In genomic region chr16:67833418-67834241, GRCh38 we compare ENCODE assay signal across 8 cellular contexts. TPM values are rescaled to one million over a fixed set of nuclear protein-coding genes. Genes with fewer than 3 reads are reported as not detected.
DNase-seq lines count a peak whose midpoint lies in the region; ATAC-seq and TF ChIP-seq lines count a peak whose summit lies in the region.

No MANE protein-coding gene starts in this region.

- H3K27me3 ChIP-seq in osteoblast (ENCODE audit: insufficient read depth, low read length): no peaks in the 10 kb centered on the region
- no peaks in the 10 kb centered on the region for H3K27me3 ChIP-seq in thoracic aorta (replicated peaks; ENCODE audit: insufficient read depth)

- peak; percentile 86 for DNase-seq in HFFc6
- DNase-seq in NAMALWA (ENCODE audit: low spot score): peak; percentile 96
- DNase-seq in SK-N-DZ (ENCODE audit: low spot score): peak; percentile 92
- DNase-seq in activated naive CD4-positive, alpha-beta T cell treated with anti-CD3 and anti-CD28 coated beads, Interleukin-2, amount 50 U/mL, for 16 hours: peak; percentile 92
- peak; percentile 85 for DNase-seq in glomerular visceral epithelial cell (ENCODE audit: extremely low spot score)
- peak; percentile 99 for DNase-seq in osteoblast (ENCODE audit: insufficient read length, low spot score, missing footprints)
- peak; percentile 80 for DNase-seq in thoracic aorta (ENCODE audit: low spot score)

- H3K9me3 ChIP-seq in osteoblast (ENCODE audit: low read depth, low read length) (no peaks in the 10 kb centered on the region), thoracic aorta (no peaks in the 10 kb centered on the region)

- peaks cover 26% of the 10 kb centered on the region for H3K79me2 ChIP-seq in osteoblast (ENCODE audit: insufficient read depth, low read length)

- peaks cover 15% of the 10 kb centered on the region for H3K4me1 Mint-ChIP-seq in HFFc6 (ENCODE audit: low read depth)

- TF ChIP-seq CTCF in HFFc6 (IDR thresholded peaks at IDR 0.05) (no peak), osteoblast (IDR thresholded peaks at IDR 0.05; ENCODE audit: extremely low read depth, low read depth, low read length) (no peak), thoracic aorta (IDR thresholded peaks at IDR 0.05) (no peak)

- H3K27me3 Mint-ChIP-seq in HFFc6 (ENCODE audit: insufficient read depth): peaks cover 3% of the 10 kb centered on the region; the same call in 1 of the 2 replicates

- H3K4me1 ChIP-seq in osteoblast (ENCODE audit: insufficient read depth, low read length) (peaks cover 12% of the 10 kb centered on the region), thoracic aorta (ENCODE audit: control insufficient read depth in 1 of 2, low read depth in 2 of 2) (peaks cover 8 to 13% of the 10 kb centered on the region in 2 donors)

- H4K20me1 ChIP-seq in osteoblast (ENCODE audit: insufficient read depth, low read length): no peaks in the 10 kb centered on the region

- peak overlapping the region; percentile 76 for H3K27ac ChIP-seq in osteoblast (ENCODE audit: low read depth, low read length)
- H3K27ac ChIP-seq in thoracic aorta: peak overlapping the region; percentile 52 to 56

- peaks cover 11% of the 10 kb centered on the region; the same call in 1 of the 2 replicates for H3K36me3 Mint-ChIP-seq in HFFc6 (ENCODE audit: low read depth)

- no peaks in the 10 kb centered on the region for H3K9me3 Mint-ChIP-seq in HFFc6

- peak overlapping the region; percentile 63 for H3K4me3 ChIP-seq in GM08714 (ENCODE audit: low read length)
- peak overlapping the region; percentile 81 for H3K4me3 ChIP-seq in osteoblast (ENCODE audit: insufficient read depth, low read length)
- peak overlapping the region; percentile 89 for H3K4me3 ChIP-seq in thoracic aorta

- H3K36me3 ChIP-seq in osteoblast (ENCODE audit: insufficient read depth, low read length): peaks cover 30% of the 10 kb centered on the region
- H3K36me3 ChIP-seq in thoracic aorta: peaks cover 32% of the 10 kb centered on the region

- peak overlapping the region; percentile 91 for H3K27ac Mint-ChIP-seq in HFFc6

- H3K4me2 ChIP-seq in osteoblast (ENCODE audit: insufficient read depth, low read length): peak overlapping the region; percentile 90

- ATAC-seq in thoracic aorta (ENCODE audit: insufficient number of reproducible peaks, low FRiP score, low read depth): peak; percentile 82

- peak overlapping the region; percentile 97 for H2AFZ ChIP-seq in osteoblast (ENCODE audit: low read length)

- peak overlapping the region; percentile 88 for H3K4me3 Mint-ChIP-seq in HFFc6

RNA-seq across cellular contexts. Expression of gene THAP11, which starts 8.5 kb away (rescaled TPM):
- total RNA-seq in HFFc6 (2021; fragmentation: NEBNext Ultra II Directional; extraction: Animal tissue kit (Norgen Biotek cat#: 25700)): 10 to 100 TPM; 15.1 to 18.6 (median 16.2) TPM
- polyA plus RNA-seq in SK-N-DZ (2014; cell fraction: cytosol; rRNA removed): 108 and 111 TPM in 2 replicates
- 56.2 TPM in 2 replicates for polyA plus RNA-seq in SK-N-DZ (2014; cell fraction: nucleus; rRNA removed)
- 23.6 and 25.7 TPM in 2 replicates for total RNA-seq in osteoblast
- 10 to 100 TPM; 67.5 to 74.7 TPM for total RNA-seq in thoracic aorta

RNA-seq across cellular contexts. Expression of gene NUTF2, which starts 13.1 kb away (rescaled TPM):
- 100 to 1,000 TPM; 182 to 195 (median 185) TPM for total RNA-seq in HFFc6 (2021; fragmentation: NEBNext Ultra II Directional; extraction: Animal tissue kit (Norgen Biotek cat#: 25700))
- polyA plus RNA-seq in SK-N-DZ (2014; cell fraction: cytosol; rRNA removed): 143 and 159 TPM in 2 replicates
- polyA plus RNA-seq in SK-N-DZ (2014; cell fraction: nucleus; rRNA removed): 137 and 145 TPM in 2 replicates
- total RNA-seq in osteoblast (203 TPM in 2 replicates), thoracic aorta (100 to 1,000 TPM in 1 of 2 donors, 10 to 100 TPM in 1; 79.0 to 172 TPM)

RNA-seq across cellular contexts. Expression of gene CENPT, which starts 13.9 kb away (rescaled TPM):
- total RNA-seq in HFFc6 (2021; fragmentation: NEBNext Ultra II Directional; extraction: Animal tissue kit (Norgen Biotek cat#: 25700)): 10 to 100 TPM; 51.2 to 64.2 (median 59.7) TPM
- polyA plus RNA-seq in SK-N-DZ (2014; cell fraction: cytosol; rRNA removed): 41.6 and 54.9 TPM in 2 replicates
- 463 and 467 TPM in 2 replicates for polyA plus RNA-seq in SK-N-DZ (2014; cell fraction: nucleus; rRNA removed)
- total RNA-seq in osteoblast: 24.2 and 25.6 TPM in 2 replicates
- 10 to 100 TPM; 59.6 to 70.9 TPM for total RNA-seq in thoracic aorta

RNA-seq across cellular contexts. Expression of gene TSNAXIP1, which starts 26.9 kb away (rescaled TPM):
- 1 to 10 TPM in 2 of 6 experiments, under 1 TPM in 4; 0.23 to 1.3 (median 0.79) TPM for total RNA-seq in HFFc6 (2021; fragmentation: NEBNext Ultra II Directional; extraction: Animal tissue kit (Norgen Biotek cat#: 25700))
- polyA plus RNA-seq in SK-N-DZ (2014; cell fraction: cytosol; rRNA removed): 0.27 and 0.70 TPM in 2 replicates
- 13.3 and 17.3 TPM in 2 replicates for polyA plus RNA-seq in SK-N-DZ (2014; cell fraction: nucleus; rRNA removed)
- 0.88 and 1.8 TPM in 2 replicates for total RNA-seq in osteoblast
- 1 to 10 TPM; 4.1 to 8.5 TPM for total RNA-seq in thoracic aorta

RNA-seq across cellular contexts. Expression of gene RANBP10, which starts 27.3 kb away (rescaled TPM):
- total RNA-seq in HFFc6 (2021; fragmentation: NEBNext Ultra II Directional; extraction: Animal tissue kit (Norgen Biotek cat#: 25700)): 10 to 100 TPM; 11.5 to 15.6 (median 12.8) TPM
- polyA plus RNA-seq in SK-N-DZ (2014; cell fraction: cytosol; rRNA removed): 6.6 and 7.0 TPM in 2 replicates
- polyA plus RNA-seq in SK-N-DZ (2014; cell fraction: nucleus; rRNA removed): 13.8 and 17.4 TPM in 2 replicates
- total RNA-seq in osteoblast: 5.4 and 5.6 TPM in 2 replicates
- total RNA-seq in thoracic aorta: 10 to 100 TPM; 14.1 to 14.5 TPM

Comparison
In these comparisons a context has a peak if more than half of its experiments do, and no peak if none do; other contexts are left out.
1. Peak in every context shown above with its lines: DNase-seq, ATAC-seq, H3K4me3 ChIP-seq and H3K27ac ChIP-seq.